1 cellular context compared by ENCODE assay signal in genomic region chr1:37732111-37732780, GRCh38.
TF ChIP-seq lines count a peak whose summit lies in the region.

No MANE protein-coding gene starts in this region.

TF ChIP-seq in GM23338, 12 proteins besides CTCF, POLR2A, EP300 and RAD21:
- TF ChIP-seq ETS1 (IDR thresholded peaks at IDR 0.05) (no peak), ZNF331 (CRISPR knock-in tag; IDR thresholded peaks at IDR 0.05; ENCODE audit: low read depth) (no peak), STAT1 (IDR thresholded peaks at IDR 0.05; ENCODE audit: unreplicated experiment) (no peak), NANOG (IDR thresholded peaks at IDR 0.05; ENCODE audit: borderline replicate concordance) (no peak), JUNB (IDR thresholded peaks at IDR 0.05; ENCODE audit: unreplicated experiment) (no peak), EZH2phosphoT487 (IDR thresholded peaks at IDR 0.05; ENCODE audit: unreplicated experiment) (no peak), POLR2AphosphoS5 (IDR thresholded peaks at IDR 0.05; ENCODE audit: low read depth) (no peak), ZNF114 (CRISPR knock-in tag; IDR thresholded peaks at IDR 0.05) (no peak)
- TF ChIP-seq, protein P1, sequence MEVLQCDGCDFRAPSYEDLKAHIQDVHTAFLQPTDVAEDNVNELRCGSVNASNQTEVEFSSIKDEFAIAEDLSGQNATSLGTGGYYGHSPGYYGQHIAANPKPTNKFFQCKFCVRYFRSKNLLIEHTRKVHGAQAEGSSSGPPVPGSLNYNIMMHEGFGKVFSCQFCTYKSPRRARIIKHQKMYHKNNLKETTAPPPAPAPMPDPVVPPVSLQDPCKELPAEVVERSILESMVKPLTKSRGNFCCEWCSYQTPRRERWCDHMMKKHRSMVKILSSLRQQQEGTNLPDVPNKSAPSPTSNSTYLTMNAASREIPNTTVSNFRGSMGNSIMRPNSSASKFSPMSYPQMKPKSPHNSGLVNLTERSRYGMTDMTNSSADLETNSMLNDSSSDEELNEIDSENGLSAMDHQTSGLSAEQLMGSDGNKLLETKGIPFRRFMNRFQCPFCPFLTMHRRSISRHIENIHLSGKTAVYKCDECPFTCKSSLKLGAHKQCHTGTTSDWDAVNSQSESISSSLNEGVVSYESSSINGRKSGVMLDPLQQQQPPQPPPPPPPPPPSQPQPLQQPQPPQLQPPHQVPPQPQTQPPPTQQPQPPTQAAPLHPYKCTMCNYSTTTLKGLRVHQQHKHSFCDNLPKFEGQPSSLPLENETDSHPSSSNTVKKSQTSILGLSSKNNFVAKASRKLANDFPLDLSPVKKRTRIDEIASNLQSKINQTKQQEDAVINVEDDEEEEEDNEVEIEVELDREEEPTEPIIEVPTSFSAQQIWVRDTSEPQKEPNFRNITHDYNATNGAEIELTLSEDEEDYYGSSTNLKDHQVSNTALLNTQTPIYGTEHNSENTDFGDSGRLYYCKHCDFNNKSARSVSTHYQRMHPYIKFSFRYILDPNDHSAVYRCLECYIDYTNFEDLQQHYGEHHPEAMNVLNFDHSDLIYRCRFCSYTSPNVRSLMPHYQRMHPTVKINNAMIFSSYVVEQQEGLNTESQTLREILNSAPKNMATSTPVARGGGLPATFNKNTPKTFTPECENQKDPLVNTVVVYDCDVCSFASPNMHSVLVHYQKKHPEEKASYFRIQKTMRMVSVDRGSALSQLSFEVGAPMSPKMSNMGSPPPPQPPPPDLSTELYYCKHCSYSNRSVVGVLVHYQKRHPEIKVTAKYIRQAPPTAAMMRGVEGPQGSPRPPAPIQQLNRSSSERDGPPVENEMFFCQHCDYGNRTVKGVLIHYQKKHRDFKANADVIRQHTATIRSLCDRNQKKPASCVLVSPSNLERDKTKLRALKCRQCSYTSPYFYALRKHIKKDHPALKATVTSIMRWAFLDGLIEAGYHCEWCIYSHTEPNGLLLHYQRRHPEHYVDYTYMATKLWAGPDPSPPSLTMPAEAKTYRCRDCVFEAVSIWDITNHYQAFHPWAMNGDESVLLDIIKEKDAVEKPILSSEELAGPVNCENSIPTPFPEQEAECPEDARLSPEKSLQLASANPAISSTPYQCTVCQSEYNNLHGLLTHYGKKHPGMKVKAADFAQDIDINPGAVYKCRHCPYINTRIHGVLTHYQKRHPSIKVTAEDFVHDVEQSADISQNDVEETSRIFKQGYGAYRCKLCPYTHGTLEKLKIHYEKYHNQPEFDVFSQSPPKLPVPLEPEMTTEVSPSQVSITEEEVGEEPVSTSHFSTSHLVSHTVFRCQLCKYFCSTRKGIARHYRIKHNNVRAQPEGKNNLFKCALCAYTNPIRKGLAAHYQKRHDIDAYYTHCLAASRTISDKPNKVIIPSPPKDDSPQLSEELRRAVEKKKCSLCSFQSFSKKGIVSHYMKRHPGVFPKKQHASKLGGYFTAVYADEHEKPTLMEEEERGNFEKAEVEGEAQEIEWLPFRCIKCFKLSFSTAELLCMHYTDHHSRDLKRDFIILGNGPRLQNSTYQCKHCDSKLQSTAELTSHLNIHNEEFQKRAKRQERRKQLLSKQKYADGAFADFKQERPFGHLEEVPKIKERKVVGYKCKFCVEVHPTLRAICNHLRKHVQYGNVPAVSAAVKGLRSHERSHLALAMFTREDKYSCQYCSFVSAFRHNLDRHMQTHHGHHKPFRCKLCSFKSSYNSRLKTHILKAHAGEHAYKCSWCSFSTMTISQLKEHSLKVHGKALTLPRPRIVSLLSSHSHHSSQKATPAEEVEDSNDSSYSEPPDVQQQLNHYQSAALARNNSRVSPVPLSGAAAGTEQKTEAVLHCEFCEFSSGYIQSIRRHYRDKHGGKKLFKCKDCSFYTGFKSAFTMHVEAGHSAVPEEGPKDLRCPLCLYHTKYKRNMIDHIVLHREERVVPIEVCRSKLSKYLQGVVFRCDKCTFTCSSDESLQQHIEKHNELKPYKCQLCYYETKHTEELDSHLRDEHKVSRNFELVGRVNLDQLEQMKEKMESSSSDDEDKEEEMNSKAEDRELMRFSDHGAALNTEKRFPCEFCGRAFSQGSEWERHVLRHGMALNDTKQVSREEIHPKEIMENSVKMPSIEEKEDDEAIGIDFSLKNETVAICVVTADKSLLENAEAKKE (CRISPR knock-in tag; IDR thresholded peaks at IDR 0.05) = no peak
